In genomic region chr1:53484705-53485477, GRCh38 we compare ENCODE assay signal across 11 cellular contexts. TPM values are rescaled to one million over a fixed set of nuclear protein-coding genes. Genes with fewer than 3 reads are reported as not detected.
A peak's percentile ranks its signal among the peaks of the same experiment; 100 is the strongest.
DNase-seq lines count a peak whose midpoint lies in the region; ATAC-seq, FAIRE-seq and TF ChIP-seq lines count a peak whose summit lies in the region.
"Had no signal": no experiment of that assay in that cellular context is flagged by ENCODE, and none has a peak within 500 bp of the region (broad histone marks: within the 10 kb centered on the region; RNA-seq: fewer than 3 reads in every experiment).

No MANE protein-coding gene starts in this region.

- no peaks in the 10 kb centered on the region for H3K4me1 ChIP-seq in KMS-11 (ENCODE audit: low read depth, poor library complexity, severe bottlenecking)
- H3K4me1 ChIP-seq in K562 (replicated peaks in 1 of 2; ENCODE audit: control insufficient read depth in 2 of 2, insufficient read depth in 2 of 2, low read length in 2 of 2), result peaks cover 0 to 4% of the 10 kb centered on the region in 2 experiments; a peak in 1 of 5 replicates
- peaks cover 0 to 2% of the 10 kb centered on the region in 2 donors for H3K4me1 ChIP-seq in neuronal stem cell (ENCODE audit: control insufficient read depth in 2 of 2, insufficient read depth in 1 of 2, low read depth in 1 of 2, low read length in 2 of 2)
- H3K4me1 ChIP-seq in PC-3 (ENCODE audit: insufficient read depth, low read length), result no peaks in the 10 kb centered on the region
- H3K4me1 ChIP-seq: SJCRH30 had no signal

- TF ChIP-seq CTCF in KMS-11 (conservative IDR thresholded peaks at IDR 0.05; ENCODE audit: low read depth, low read length) (no peak), K562 (IDR thresholded peaks at IDR 0.05 in 2 of 3, conservative IDR thresholded peaks at IDR 0.05 in 1 of 3; ENCODE audit: insufficient read depth in 2 of 3, low read depth in 1 of 3, low read length in 3 of 3) (no peak), PC-3 (conservative IDR thresholded peaks at IDR 0.05; ENCODE audit: low read depth, low read length) (no peak)

- H3K4ac ChIP-seq in neuronal stem cell (ENCODE audit: low read length), result no peak overlapping the region

- H3K18ac ChIP-seq in neuronal stem cell (ENCODE audit: low read length), result peak overlapping the region; percentile 17

- no peak overlapping the region for H4K91ac ChIP-seq in neuronal stem cell (ENCODE audit: low read depth, low read length, poor library complexity)

- CTCF ChIA-PET in K562 (lab: Yijun Ruan, JAX; ENCODE audit: low intra/inter-chr PET ratio), result interaction anchor here (0.5 to 1.5 kb wide), 4 partner anchors 109 to 416 kb away, joined by 3 to 12 read pairs (median 6); no protein-coding TSS in a partner anchor
- CTCF ChIA-PET in PC-3 (lab: Charles Lee), result interaction anchor here (0.9 kb wide), 1 partner anchor 27 kb away, joined by 6 read pairs; no protein-coding TSS in a partner anchor

- H3K4me2 ChIP-seq in KMS-11 (no peak overlapping the region), K562 (ENCODE audit: insufficient read depth, low read length) (no peak overlapping the region), neuronal stem cell (ENCODE audit: insufficient read depth, low read length, poor library complexity, severe bottlenecking) (no peak overlapping the region), PC-3 (ENCODE audit: low read length) (no peak overlapping the region)

- TF ChIP-seq EP300 in K562 (IDR thresholded peaks at IDR 0.05; ENCODE audit: low read length), result no peak

- H3F3A ChIP-seq in PC-3 (ENCODE audit: low read length, unreplicated experiment), result no peaks in the 10 kb centered on the region

- POLR2A ChIA-PET in K562 (lab: Yijun Ruan, JAX), result no interaction called here
- POLR2A ChIA-PET in PC-3 (lab: Charles Lee; ENCODE audit: unreplicated experiment), result no interaction called here

- H3K9me3 ChIP-seq in K562 (replicated peaks; ENCODE audit: control insufficient read depth, insufficient read depth, low read depth, low read length), result no peaks in the 10 kb centered on the region
- no peaks in the 10 kb centered on the region for H3K9me3 ChIP-seq in neuronal stem cell (replicated peaks in 1 of 2; ENCODE audit: control insufficient read depth in 2 of 2, insufficient read depth in 1 of 2, low read depth in 1 of 2, low read length in 2 of 2)
- no peaks in the 10 kb centered on the region for H3K9me3 ChIP-seq in PC-3 (ENCODE audit: low read length)
- H3K9me3 ChIP-seq: HAP-1, SJCRH30 had no signal

- peak overlapping the region; percentile 53; the same call in 1 of the 2 replicates for H2AFZ ChIP-seq in KMS-11 (ENCODE audit: low read depth)
- H2AFZ ChIP-seq in K562 (ENCODE audit: low read depth, low read length), result no peak overlapping the region
- H2AFZ ChIP-seq in neuronal stem cell (ENCODE audit: low read length), result peak overlapping the region; percentile 27
- H2AFZ ChIP-seq in PC-3 (ENCODE audit: low read length), result no peak overlapping the region

- H3K36me3 ChIP-seq in KMS-11 (ENCODE audit: insufficient read depth) (no peaks in the 10 kb centered on the region), K562 (ENCODE audit: control insufficient read depth, insufficient read depth, low read length) (no peaks in the 10 kb centered on the region), neuronal stem cell (replicated peaks in 1 of 2; ENCODE audit: control insufficient read depth in 2 of 2, insufficient read depth in 2 of 2, low read length in 2 of 2) (no peaks in the 10 kb centered on the region), PC-3 (ENCODE audit: low read depth, low read length) (no peaks in the 10 kb centered on the region)
- H3K36me3 ChIP-seq: HAP-1, SJCRH30 had no signal

- ATAC-seq in K562, result peak; percentile 8; the same call in 2 of the 3 replicates
- ATAC-seq in PC-3, result no peak
- ATAC-seq in GM19351 (IDR thresholded peaks at IDR 0.05; ENCODE audit: unreplicated experiment), result no peak

- H3K79me2 ChIP-seq in KMS-11 (ENCODE audit: insufficient read depth, low read depth) (no peaks in the 10 kb centered on the region), K562 (ENCODE audit: control insufficient read depth, insufficient read depth, low read length) (no peaks in the 10 kb centered on the region), PC-3 (ENCODE audit: low read length) (no peaks in the 10 kb centered on the region)

- BruUV-seq in K562 (replicated peaks; lab: Mats Ljungman, UMichigan) (no TSS peak), PC-3 (replicated peaks; lab: Mats Ljungman, UMichigan) (no TSS peak)

- no peaks in the 10 kb centered on the region for H3K27me3 ChIP-seq in KMS-11 (ENCODE audit: insufficient read depth, low read depth)
- H3K27me3 ChIP-seq in K562 (ENCODE audit: control insufficient read depth in 2 of 2, insufficient read depth in 2 of 2, low read length in 2 of 2), result peaks cover 37 to 83% of the 10 kb centered on the region in 2 experiments
- peaks cover 0 to 44% (median 0%) of the 10 kb centered on the region in 3 experiments for H3K27me3 ChIP-seq in neuronal stem cell (ENCODE audit: control insufficient read depth in 3 of 3, insufficient read depth in 3 of 3, low read depth in 1 of 3, low read length in 3 of 3)
- H3K27me3 ChIP-seq in PC-3 (ENCODE audit: low read length), result peaks cover 13% of the 10 kb centered on the region

- no peaks in the 10 kb centered on the region for H3K9me1 ChIP-seq in K562 (ENCODE audit: control insufficient read depth, insufficient read depth, low read length)

- peak overlapping the region; percentile 70 for H4K8ac ChIP-seq in neuronal stem cell (ENCODE audit: low read depth, low read length)

- no peaks in the 10 kb centered on the region for H3K9me2 ChIP-seq in PC-3 (replicated peaks; ENCODE audit: low read length)

- H3K4me3 ChIP-seq in KMS-11 (IDR thresholded peaks at IDR 0.05; ENCODE audit: insufficient read depth, low read depth, low read length), result no peak overlapping the region
- no peak overlapping the region for H3K4me3 ChIP-seq in K562
- H3K4me3 ChIP-seq in neuronal stem cell (ENCODE audit: low read length in 2 of 2), result no peak overlapping the region
- H3K4me3 ChIP-seq in PC-3 (ENCODE audit: low read length), result no peak overlapping the region
- H3K4me3 ChIP-seq: HAP-1, SJCRH30 had no signal

- no peak overlapping the region for H2BK15ac ChIP-seq in neuronal stem cell (ENCODE audit: low read length)

- no peak overlapping the region for H3K14ac ChIP-seq in neuronal stem cell (ENCODE audit: low read length)

- TF ChIP-seq RAD21 in K562 (CRISPR knock-in tag; conservative IDR thresholded peaks at IDR 0.05 in 1 of 2, IDR thresholded peaks at IDR 0.05 in 1 of 2), result no peak

- WGBS in K562 (ENCODE audit: insufficient coverage, low coverage, missing lambda C conversion rate), result 7% methylated on average over 19 of the region's 19 CpGs
- WGBS in neuronal stem cell (ENCODE audit: extremely low coverage in 2 of 2, insufficient read length in 2 of 2, insufficient replicate concordance in 1 of 2), 2 donors, result no CpG with 5 or more reads among the region's 19 CpGs

- FAIRE-seq in K562 (lab: Jason Lieb, UNC), result no peak

- no peak overlapping the region for H3K27ac ChIP-seq in KMS-11
- H3K27ac ChIP-seq in K562 (ENCODE audit: extremely low read depth, low read depth, low read length), result no peak overlapping the region
- no peak overlapping the region for H3K27ac ChIP-seq in neuronal stem cell (replicated peaks; ENCODE audit: low read length)
- no peak overlapping the region for H3K27ac ChIP-seq in PC-3 (ENCODE audit: low read length)
- H3K27ac ChIP-seq: SJCRH30 had no signal

- H3K79me1 ChIP-seq in neuronal stem cell (ENCODE audit: low read depth, low read length), result no peaks in the 10 kb centered on the region

- DNase-seq in K562 (ENCODE audit: extremely low read depth in 1 of 4, low spot score in 3 of 4), result no peak
- DNase-seq in neuronal stem cell (ENCODE audit: low spot score), result no peak
- no peak for DNase-seq in DMS79 (lab: John Stamatoyannopoulos, UW)
- DNase-seq in PC-3, result no peak
- no peak for DNase-seq in NCI-H2196 (lab: John Stamatoyannopoulos, UW; ENCODE audit: unreplicated experiment)
- DNase-seq: NCI-H226 had no signal

- peak overlapping the region; percentile 72 for H2AK5ac ChIP-seq in neuronal stem cell (ENCODE audit: low read depth, low read length)

- H2BK5ac ChIP-seq in neuronal stem cell (ENCODE audit: low read length), result peak overlapping the region; percentile 16

- H4K20me1 ChIP-seq in KMS-11 (ENCODE audit: insufficient read depth) (no peaks in the 10 kb centered on the region), K562 (replicated peaks; ENCODE audit: control insufficient read depth, insufficient read depth, low read length) (peaks cover 9% of the 10 kb centered on the region), PC-3 (ENCODE audit: low read length) (no peaks in the 10 kb centered on the region)

- no peak overlapping the region for H3K9ac ChIP-seq in KMS-11
- H3K9ac ChIP-seq in K562 (ENCODE audit: insufficient read depth in 1 of 2, low read depth in 2 of 2, low read length in 2 of 2), result no peak overlapping the region; a peak in 1 of 4 replicates
- H3K9ac ChIP-seq in neuronal stem cell (ENCODE audit: low read depth, low read length, poor library complexity), result peak overlapping the region; percentile 53
- H3K9ac ChIP-seq in PC-3 (ENCODE audit: low read length), result no peak overlapping the region

- H2BK120ac ChIP-seq in neuronal stem cell (ENCODE audit: low read depth, low read length), result no peak overlapping the region

- no peak for TF ChIP-seq POLR2A in K562 (conservative IDR thresholded peaks at IDR 0.05)

- in situ Hi-C loops in K562 (cut with MboI), result loop anchor here (5.0 kb wide), 1 partner anchor 267 kb away; no protein-coding TSS in a partner anchor

- no peak overlapping the region for H3K23ac ChIP-seq in neuronal stem cell (ENCODE audit: low read depth, low read length, poor library complexity)

- peak overlapping the region; percentile 24 for H2BK12ac ChIP-seq in neuronal stem cell (ENCODE audit: low read length)

- intact Hi-C loops in K562 (cut with micrococcal nuclease), result loop anchor here (1.0 to 10.0 kb wide), 4 partner anchors 109 to 460 kb away; partner anchors contain the start of genes IFT25 and LRRC42
- intact Hi-C loops in PC-3 (cut with micrococcal nuclease), result loop anchor here (1.0 to 5.0 kb wide), 4 partner anchors 43 to 269 kb away; no protein-coding TSS in a partner anchor

RNA-seq across cellular contexts. Expression of gene DMRTB1, which starts 25.7 kb away (rescaled TPM):
- total RNA-seq in K562 (2011; cell fraction: chromatin; rRNA removed; ENCODE audit: low replicate concordance), result not detected in 2 replicates
- total RNA-seq in K562 (2011; cell fraction: nucleolus; rRNA removed), result not detected in 2 replicates
- not detected in 2 replicates for total RNA-seq in K562 (2011; cell fraction: nucleoplasm; rRNA removed)
- total RNA-seq in K562 (2014; rRNA removed) (0.20 and 0.27 TPM in 2 replicates), K562 (2014; rRNA removed; fragmentation: Illumina TruSeq; extraction: Trizol) (0.13 TPM in 1 of 2 replicates, not detected in the other), K562 (2015; rRNA removed; fragmentation: Illumina TruSeq; extraction: Trizol) (0.11 TPM in 1 of 2 replicates, not detected in the other), K562 (2021) (0.11 and 0.35 TPM in 2 replicates), PC-3 (2014; rRNA removed) (not detected in 2 replicates)
- polyA plus RNA-seq in K562 (2011; rRNA removed) (not detected in 2 replicates), K562 (2014; fragmentation: Illumina TruSeq; extraction: Trizol) (0.12 and 0.16 TPM in 2 replicates), K562 (2014; fragmentation: Nextera tagmentation; extraction: Ambion mirVana) (under 1 TPM; 0.06 TPM), K562 (2014; rRNA removed) (0.09 and 0.27 TPM in 2 replicates)
- 0.07 TPM in 1 of 2 replicates, not detected in the other for polyA plus RNA-seq in K562 (2011; cell fraction: cytosol; rRNA removed)
- polyA plus RNA-seq in K562 (2011; cell fraction: nucleus; rRNA removed), result not detected in 2 replicates
- polyA plus RNA-seq in K562 (2012), result 0.10 and 0.28 TPM in 2 replicates
- not detected in 2 replicates for polyA minus RNA-seq in K562 (2011; rRNA and poly(A)+ RNA removed)
- not detected in 2 replicates for polyA minus RNA-seq in K562 (2011; cell fraction: cytosol; rRNA and poly(A)+ RNA removed)
- not detected in 2 replicates for polyA minus RNA-seq in K562 (2011; cell fraction: nucleus; rRNA and poly(A)+ RNA removed)
- polyA plus RNA-seq in neuronal stem cell (2013, experiment 1 of 2), result 0.03 TPM
- not detected for polyA plus RNA-seq in neuronal stem cell (2013, experiment 2 of 2)
- total RNA-seq: CD8-positive, alpha-beta memory T cell; SJCRH30 had no signal
- polyA plus RNA-seq: CD8-positive, alpha-beta memory T cell had no signal

Comparison
In these comparisons a context has a peak if more than half of its experiments do, and no peak if none do; other contexts are left out.
1. H2AFZ ChIP-seq: peak in KMS-11 (single experiment) and neuronal stem cell (single experiment); none in K562 (single experiment) and PC-3 (single experiment).